Comparison of ENCODE assay signal across 18 cellular contexts in the genomic region with DNA sequence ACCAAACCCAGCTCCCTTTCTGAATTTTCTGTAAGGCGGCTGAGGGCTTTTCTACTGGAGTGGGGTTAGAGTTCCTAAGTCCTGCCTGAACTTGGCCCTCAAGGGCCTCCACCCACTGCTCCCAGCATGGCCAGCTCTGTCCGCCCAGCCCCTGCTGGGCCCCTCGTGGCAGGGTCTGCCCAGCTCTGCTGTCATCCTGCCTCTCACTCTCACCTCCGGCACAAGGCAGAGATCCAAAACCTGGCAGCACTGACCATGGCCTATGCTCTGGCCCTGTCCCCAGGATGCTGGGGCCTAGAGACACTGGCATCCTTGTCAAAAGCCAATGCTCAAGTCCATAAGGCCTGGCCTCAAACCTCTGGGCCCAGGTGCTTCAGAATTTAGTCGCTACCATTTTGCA.
A peak's percentile ranks its signal among the peaks of the same experiment; 100 is the strongest.
DNase-seq lines count a peak whose midpoint lies in the region; ATAC-seq, FAIRE-seq and TF ChIP-seq lines count a peak whose summit lies in the region.
"Had no signal": no experiment of that assay in that cellular context is flagged by ENCODE, and none has a peak within 500 bp of the region (broad histone marks: within the 10 kb centered on the region; RNA-seq: fewer than 3 reads in every experiment).

No MANE protein-coding gene starts in this region.

- TF ChIP-seq RAD21 in HepG2 (CRISPR knock-in tag; IDR thresholded peaks at IDR 0.05), result no peak

- H3K27me3 ChIP-seq in HepG2 (ENCODE audit: control insufficient read depth in 1 of 2, insufficient read depth in 2 of 2, low read length in 2 of 2), result no peaks in the 10 kb centered on the region
- no peaks in the 10 kb centered on the region for H3K27me3 ChIP-seq in right lobe of liver
- H3K27me3 ChIP-seq in heart right ventricle, result no peaks in the 10 kb centered on the region
- H3K27me3 ChIP-seq: BE2C had no signal

- no peak for ATAC-seq in HepG2
- no peak for ATAC-seq in right lobe of liver
- peak; percentile 21 to 76 (median 69) for ATAC-seq in heart right ventricle
- no peak for ATAC-seq in HG03139 (IDR thresholded peaks at IDR 0.05; ENCODE audit: unreplicated experiment)
- ATAC-seq: K562 had no signal

- H3K4me1 ChIP-seq in HepG2 (ENCODE audit: insufficient read depth, low read length) (peaks cover 17% of the 10 kb centered on the region), right lobe of liver (peaks cover 0 to 8% (median 4%) of the 10 kb centered on the region in 4 donors), OCI-LY7 (ENCODE audit: insufficient read depth, low read length, poor library complexity, severe bottlenecking) (peaks cover 32% of the 10 kb centered on the region), heart right ventricle (peaks cover 0 to 9% (median 3%) of the 10 kb centered on the region in 9 donors)
- H3K4me1 ChIP-seq: BE2C, HAP-1 had no signal

- CTCF ChIA-PET in HepG2 (lab: Yijun Ruan, JAX; ENCODE audit: low intra/inter-chr PET ratio, low total read pairs) (no interaction called here), OCI-LY7 (lab: Charles Lee; ENCODE audit: unreplicated experiment) (no interaction called here)

- no peak overlapping the region for H2AFZ ChIP-seq in HepG2 (ENCODE audit: low read length)
- H2AFZ ChIP-seq in OCI-LY7 (ENCODE audit: low read length), result no peak overlapping the region
- H2AFZ ChIP-seq: GM23248 had no signal

- FAIRE-seq in HepG2 (lab: Jason Lieb, UNC), result no peak
- FAIRE-seq: A204.1, K562 had no signal

- in situ Hi-C loops in HepG2 (cut with HindIII; ENCODE audit: extremely low pct_ligation_motif_present, low pct_unique_long_range_greater_than_20kb), result no loop called here

- intact Hi-C loops in HepG2 (cut with micrococcal nuclease; ENCODE audit: unreplicated experiment) (no loop called here), right lobe of liver (cut with DNase I) (no loop called here), OCI-LY7 (cut with micrococcal nuclease; ENCODE audit: unreplicated experiment) (loop anchor here (5.0 kb wide), 1 partner anchor 63 kb away; a partner anchor contains a TSS), heart right ventricle (cut with DNase I) (no loop called here)

- H3K27ac ChIP-seq in HepG2 (ENCODE audit: extremely low read length, insufficient read depth, low read length) (no peak overlapping the region), right lobe of liver (no peak overlapping the region), OCI-LY7 (ENCODE audit: low read depth, low read length, poor library complexity, severe bottlenecking) (peak overlapping the region; percentile 79), heart right ventricle (peak overlapping the region in 1 of 10 donors; percentile 31)
- H3K27ac ChIP-seq: GM23248, HL-60 had no signal

- TF ChIP-seq POLR2A in HepG2 (IDR thresholded peaks at IDR 0.05; ENCODE audit: insufficient read depth in 1 of 2, low read depth in 2 of 2, low read length in 2 of 2), result no peak
- TF ChIP-seq POLR2A in right lobe of liver (IDR thresholded peaks at IDR 0.05), result no peak

- no peaks in the 10 kb centered on the region for H3K9me3 ChIP-seq in HepG2 (ENCODE audit: low read length)
- no peaks in the 10 kb centered on the region for H3K9me3 ChIP-seq in right lobe of liver
- H3K9me3 ChIP-seq in OCI-LY7 (ENCODE audit: low read length), result no peaks in the 10 kb centered on the region
- H3K9me3 ChIP-seq in heart right ventricle, result no peaks in the 10 kb centered on the region
- H3K9me3 ChIP-seq: BE2C, HAP-1 had no signal

- H3K9ac ChIP-seq in HepG2 (ENCODE audit: insufficient read depth, low read depth, low read length), result no peak overlapping the region
- H3K9ac ChIP-seq: GM23248 had no signal

- POLR2A ChIA-PET in HepG2 (lab: Yijun Ruan, JAX) (no interaction called here), OCI-LY7 (lab: Charles Lee) (no interaction called here)

- H3K9me2 ChIP-seq in OCI-LY7 (ENCODE audit: insufficient read depth, low read length), result no peaks in the 10 kb centered on the region

- DNase-seq in HepG2 (ENCODE audit: low spot score) (no peak), right lobe of liver (no peak), OCI-LY7 (ENCODE audit: low spot score) (no peak), heart right ventricle (no peak), DMS 273 treated with DMSO at 0.1 percent for 48 hours (lab: John Stamatoyannopoulos, UW) (no peak)
- DNase-seq in activated CD4-positive, alpha-beta T cell treated with anti-CD3 and anti-CD28 coated beads, Interleukin-2, amount 50 U/mL, for 1 hour, result no peak
- DNase-seq: ACHN; BE2C; CD4-positive, alpha-beta memory T cell; DMS79 treated with DMSO at 0.1 percent for 48 hours; GF-D8; GM23248; IMR-90 had no signal

- BruUV-seq in HepG2 (replicated peaks; lab: Mats Ljungman, UMichigan), result no TSS peak
- BruUV-seq in OCI-LY7 (replicated peaks; lab: Mats Ljungman, UMichigan), result no TSS peak

- no peaks in the 10 kb centered on the region for H4K20me1 ChIP-seq in HepG2 (ENCODE audit: insufficient read depth, low read length)
- no peaks in the 10 kb centered on the region for H4K20me1 ChIP-seq in OCI-LY7 (ENCODE audit: insufficient read depth, low read length)

- peaks cover 75 to 97% of the 10 kb centered on the region in 2 experiments for H3K36me3 ChIP-seq in HepG2 (replicated peaks in 1 of 2; ENCODE audit: control insufficient read depth in 1 of 2, insufficient read depth in 2 of 2, low read length in 2 of 2)
- H3K36me3 ChIP-seq in right lobe of liver, result peaks cover 0 to 57% (median 25%) of the 10 kb centered on the region in 4 donors
- H3K36me3 ChIP-seq in OCI-LY7 (ENCODE audit: insufficient read depth, low read length), result peaks cover 80% of the 10 kb centered on the region
- H3K36me3 ChIP-seq in heart right ventricle, result peaks cover 0 to 100% (median 76%) of the 10 kb centered on the region in 9 donors

- no peak for TF ChIP-seq EP300 in HepG2 (IDR thresholded peaks at IDR 0.05; ENCODE audit: low read depth in 2 of 2, low read length in 2 of 2)
- no peak for TF ChIP-seq EP300 in HepG2 (CRISPR knock-in tag; IDR thresholded peaks at IDR 0.05; ENCODE audit: borderline replicate concordance)

- TF ChIP-seq CTCF in HepG2 (CRISPR knock-in tag; IDR thresholded peaks at IDR 0.05), result no peak
- no peak for TF ChIP-seq CTCF in right lobe of liver (IDR thresholded peaks at IDR 0.05)
- no peak for TF ChIP-seq CTCF in OCI-LY7 (conservative IDR thresholded peaks at IDR 0.05; ENCODE audit: low read length)
- TF ChIP-seq CTCF in heart right ventricle (IDR thresholded peaks at IDR 0.05), result no peak

- H3K4me3 ChIP-seq in HepG2 (replicated peaks in 1 of 3; ENCODE audit: insufficient read depth in 1 of 3, low read depth in 2 of 3, low read length in 3 of 3) (no peak overlapping the region), right lobe of liver (no peak overlapping the region), OCI-LY7 (ENCODE audit: low read depth, low read length, poor library complexity, severe bottlenecking) (no peak overlapping the region), heart right ventricle (no peak overlapping the region)
- H3K4me3 ChIP-seq: GM23248, HAP-1, K562 had no signal

- 97% methylated on average over 5 of the region's 5 CpGs for whole genome bisulfite sequencing in HepG2 (ENCODE audit: low lambda C conversion rate)
- 48% methylated on average over 2 of the region's 5 CpGs for WGBS in right lobe of liver (ENCODE audit: insufficient coverage, low coverage, low lambda C conversion rate, missing lambda C conversion rate)
- WGBS in heart right ventricle, 2 donors, result 63 to 82% methylated on average over 5 of the region's 5 CpGs

- H3K4me2 ChIP-seq in HepG2 (ENCODE audit: low read depth, low read length) (no peak overlapping the region), OCI-LY7 (ENCODE audit: low read length) (peak overlapping the region; percentile 92)

- H3K79me2 ChIP-seq in HepG2 (ENCODE audit: insufficient read depth, low read length) (no peaks in the 10 kb centered on the region), OCI-LY7 (ENCODE audit: insufficient read depth, low read depth, low read length) (no peaks in the 10 kb centered on the region)

TF ChIP-seq in HepG2, 621 proteins besides CTCF, POLR2A, EP300 and RAD21:
- 0 out of 2 replicates have a peak, but pooled peaks have one; percentile 72 for TF ChIP-seq ZNF75D (CRISPR knock-in tag; IDR thresholded peaks at IDR 0.05; ENCODE audit: borderline replicate concordance)
- no peak for TF ChIP-seq ZNF205 (CRISPR knock-in tag; IDR thresholded peaks at IDR 0.05)
- TF ChIP-seq, protein P1, sequence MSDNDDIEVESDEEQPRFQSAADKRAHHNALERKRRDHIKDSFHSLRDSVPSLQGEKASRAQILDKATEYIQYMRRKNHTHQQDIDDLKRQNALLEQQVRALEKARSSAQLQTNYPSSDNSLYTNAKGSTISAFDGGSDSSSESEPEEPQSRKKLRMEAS (IDR thresholded peaks at IDR 0.05), result no peak
TF ChIP-seq in HepG2: peak in this region for 1.

Comparison
In these comparisons a context has a peak if more than half of its experiments do, and no peak if none do; other contexts are left out.
1. ATAC-seq: peak in heart right ventricle (8 of 8); none in HepG2 (single experiment), right lobe of liver (0 of 4) and HG03139 (single experiment).